1 cellular context compared by ENCODE assay signal in genomic region chr2:128347701-128348504, GRCh38.
TF ChIP-seq lines count a peak whose summit lies in the region.

No MANE protein-coding gene starts in this region.

TF ChIP-seq in WTC11, 78 proteins besides CTCF, POLR2A, EP300 and RAD21 (continued from another document):
- no peak for TF ChIP-seq ZNF425 (CRISPR knock-in tag; conservative IDR thresholded peaks at IDR 0.05)
- TF ChIP-seq CREM (CRISPR knock-in tag; IDR thresholded peaks at IDR 0.05): no peak
